22 cellular contexts compared by ENCODE assay signal in the genomic region with DNA sequence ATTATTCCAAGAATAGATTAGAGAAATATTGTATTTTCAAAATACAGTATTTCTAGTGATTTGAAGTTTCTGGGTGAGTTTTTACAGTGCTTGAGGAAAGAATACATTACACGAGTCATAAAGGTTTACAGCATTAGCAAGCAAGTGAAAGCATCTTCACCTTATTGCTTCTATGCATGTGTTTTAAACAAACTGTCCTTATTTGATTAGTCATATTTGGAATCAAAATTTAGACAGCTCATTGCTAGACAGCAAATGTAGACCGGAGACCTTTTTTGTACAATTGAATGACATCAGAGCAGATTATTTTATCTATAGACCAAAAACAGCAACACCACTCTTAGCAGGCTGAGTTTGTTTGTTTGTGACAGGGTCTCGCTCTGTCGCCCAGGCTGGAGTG.
DNase-seq lines count a peak whose midpoint lies in the region; ATAC-seq, FAIRE-seq and TF ChIP-seq lines count a peak whose summit lies in the region.
"Had no signal": no experiment of that assay in that cellular context is flagged by ENCODE, and none has a peak within 500 bp of the region (broad histone marks: within the 10 kb centered on the region; RNA-seq: fewer than 3 reads in every experiment).

No MANE protein-coding gene starts in this region.

- H3K36me3 ChIP-seq in PC-3 (ENCODE audit: low read depth, low read length) (no peaks in the 10 kb centered on the region), trophoblast cell (ENCODE audit: control insufficient read depth in 1 of 2, insufficient read depth in 2 of 2, low read length in 2 of 2) (no peaks in the 10 kb centered on the region)
- H3K36me3 ChIP-seq: BLaER1 treated with 17β-estradiol and CSF1 and Interleukin-3, amounts not matched to agents 10 nM and 100 nM had no signal

- H3K79me1 ChIP-seq in trophoblast cell (ENCODE audit: low read length): no peaks in the 10 kb centered on the region

- WGBS in A549 (ENCODE audit: missing lambda C conversion rate): 63% methylated on average over 4 of the region's 4 CpGs
- WGBS in trophoblast cell (ENCODE audit: extremely low coverage, insufficient coverage, insufficient read length): no CpG with 5 or more reads among the region's 4 CpGs

- no TSS peak for BruUV-seq in PC-3 (replicated peaks; lab: Mats Ljungman, UMichigan)

- H3K27ac Mint-ChIP-seq in stimulated activated naive CD8-positive, alpha-beta T cell treated with anti-CD3 and anti-CD28 coated beads, Interleukin-15, amount 100 ng/mL, for 72 hours: no peak overlapping the region
- H3K27ac Mint-ChIP-seq: B cell; CD4-positive, alpha-beta T cell; CD8-positive, alpha-beta T cell had no signal

- H3K14ac ChIP-seq in trophoblast cell (ENCODE audit: low read length): no peak overlapping the region

- H3K27me3 Mint-ChIP-seq in stimulated activated naive CD8-positive, alpha-beta T cell treated with anti-CD3 and anti-CD28 coated beads, Interleukin-15, amount 100 ng/mL, for 72 hours: peaks cover 16% of the 10 kb centered on the region

- H3K4me3 ChIP-seq in A549 (no peak overlapping the region), PC-3 (ENCODE audit: low read length) (no peak overlapping the region), epithelial cell of esophagus (ENCODE audit: low read length) (no peak overlapping the region), trophoblast cell (ENCODE audit: low read depth, low read length) (no peak overlapping the region)
- H3K4me3 ChIP-seq: BLaER1 treated with 17β-estradiol and CSF1 and Interleukin-3, amounts not matched to agents 10 nM and 100 nM had no signal

- H3K79me2 ChIP-seq in PC-3 (ENCODE audit: low read length) (no peaks in the 10 kb centered on the region), trophoblast cell (ENCODE audit: control insufficient read depth, insufficient read depth, low read length, poor library complexity) (no peaks in the 10 kb centered on the region)

- peaks cover 8% of the 10 kb centered on the region in 2 donors for H3K9me3 Mint-ChIP-seq in stimulated activated naive CD8-positive, alpha-beta T cell treated with anti-CD3 and anti-CD28 coated beads, Interleukin-15, amount 100 ng/mL, for 72 hours

- ATAC-seq in A549 (no peak), PC-3 (peak; percentile 65), HG03159 (IDR thresholded peaks at IDR 0.05; ENCODE audit: unreplicated experiment) (no peak), GM21717 (IDR thresholded peaks at IDR 0.05; ENCODE audit: unreplicated experiment) (no peak)
- ATAC-seq in stimulated activated naive CD8-positive, alpha-beta T cell treated with anti-CD3 and anti-CD28 coated beads, Interleukin-15, amount 100 ng/mL, for 72 hours: no peak
- ATAC-seq: CD8-positive, alpha-beta T cell had no signal

- DNase-seq in A549 (ENCODE audit: low read depth in 1 of 2, low spot score in 1 of 2) (no peak), ELR (ENCODE audit: low read depth) (peak; percentile 25), PC-3 (peak; percentile 21), epithelial cell of esophagus (ENCODE audit: low read depth) (peak; percentile 19), trophoblast cell (no peak)
- no peak for DNase-seq in stimulated activated naive CD8-positive, alpha-beta T cell treated with anti-CD3 and anti-CD28 coated beads, Interleukin-15, amount 100 ng/mL, for 72 hours
- DNase-seq: 8988T; AML-193; Caco-2; Calu3; CD4-positive, alpha-beta T cell; CD8-positive, alpha-beta T cell; DMS79 treated with DMSO at 0.1 percent for 48 hours; GDM1 had no signal

- H2BK120ac ChIP-seq in trophoblast cell (ENCODE audit: insufficient read depth, low read length, poor library complexity): no peak overlapping the region

- no peak overlapping the region for H4K8ac ChIP-seq in trophoblast cell (ENCODE audit: low read depth, low read length)

- H3K4me2 ChIP-seq in A549: 0 out of 3 replicates have a peak overlapping the region, but pooled peaks have one; percentile 7
- H3K4me2 ChIP-seq in PC-3 (ENCODE audit: low read length): no peak overlapping the region
- no peak overlapping the region for H3K4me2 ChIP-seq in trophoblast cell (ENCODE audit: low read length)
- H3K4me2 ChIP-seq: BLaER1 treated with 17β-estradiol and CSF1 and Interleukin-3, amounts not matched to agents 10 nM and 100 nM had no signal

- no peaks in the 10 kb centered on the region for H3K9me2 ChIP-seq in PC-3 (replicated peaks; ENCODE audit: low read length)

- no peaks in the 10 kb centered on the region for H3K4me1 Mint-ChIP-seq in stimulated activated naive CD8-positive, alpha-beta T cell treated with anti-CD3 and anti-CD28 coated beads, Interleukin-15, amount 100 ng/mL, for 72 hours
- H3K4me1 Mint-ChIP-seq: B cell had no signal

- TF ChIP-seq POLR2A in A549 (IDR thresholded peaks at IDR 0.05; ENCODE audit: low read length): no peak

- intact Hi-C loops in PC-3 (cut with micrococcal nuclease): loop anchor here (1.0 kb wide), 1 partner anchor 20 kb away; no protein-coding TSS in a partner anchor

- no peak overlapping the region for H2BK12ac ChIP-seq in trophoblast cell (ENCODE audit: low read length)

- H3K18ac ChIP-seq in trophoblast cell (ENCODE audit: low read length): no peak overlapping the region

- H3K4ac ChIP-seq in trophoblast cell (ENCODE audit: low read depth, low read length): no peak overlapping the region

- no peak for TF ChIP-seq CTCF in A549 (IDR thresholded peaks at IDR 0.05)
- TF ChIP-seq CTCF in PC-3 (conservative IDR thresholded peaks at IDR 0.05; ENCODE audit: low read depth, low read length): no peak
- TF ChIP-seq CTCF in epithelial cell of esophagus (IDR thresholded peaks at IDR 0.05; ENCODE audit: insufficient read depth, low read depth, low read length, missing control alignments): no peak

- H3K4me1 ChIP-seq in A549: peaks cover 15% of the 10 kb centered on the region
- 0 out of 2 replicates have a peak, but pooled peaks cover 1% of the 10 kb centered on the region for H3K4me1 ChIP-seq in PC-3 (ENCODE audit: insufficient read depth, low read length)
- H3K4me1 ChIP-seq in trophoblast cell (ENCODE audit: control insufficient read depth in 1 of 2, insufficient read depth in 2 of 2, low read length in 2 of 2): no peaks in the 10 kb centered on the region
- H3K4me1 ChIP-seq: BLaER1 treated with 17β-estradiol and CSF1 and Interleukin-3, amounts not matched to agents 10 nM and 100 nM; Caco-2 had no signal

- no peak overlapping the region for H4K91ac ChIP-seq in trophoblast cell (ENCODE audit: low read depth, low read length)

- H2BK5ac ChIP-seq in trophoblast cell (ENCODE audit: low read depth, low read length, poor library complexity): no peak overlapping the region

- H3K9me3 ChIP-seq in A549 (peaks cover 5% of the 10 kb centered on the region; the same call in 1 of the 3 replicates), PC-3 (ENCODE audit: low read length) (no peaks in the 10 kb centered on the region), trophoblast cell (ENCODE audit: insufficient read depth, low read depth, low read length) (no peaks in the 10 kb centered on the region)
- H3K9me3 ChIP-seq: Caco-2 had no signal

- H3K23ac ChIP-seq in trophoblast cell (ENCODE audit: low read length): no peak overlapping the region

- no peak overlapping the region for H3K9ac ChIP-seq in PC-3 (ENCODE audit: low read length)
- no peak overlapping the region for H3K9ac ChIP-seq in trophoblast cell (ENCODE audit: low read length)
- H3K9ac ChIP-seq: BLaER1 treated with 17β-estradiol and CSF1 and Interleukin-3, amounts not matched to agents 10 nM and 100 nM had no signal

- POLR2A ChIA-PET in A549 (lab: Yijun Ruan, JAX) (no interaction called here), PC-3 (lab: Charles Lee; ENCODE audit: unreplicated experiment) (interaction anchor here (0.6 kb wide), 1 partner anchor 21 kb away, joined by 4 read pairs; no protein-coding TSS in a partner anchor)

- H4K12ac ChIP-seq in trophoblast cell (ENCODE audit: low read depth, low read length): no peak overlapping the region

- no peak overlapping the region for H3K4me3 Mint-ChIP-seq in stimulated activated naive CD8-positive, alpha-beta T cell treated with anti-CD3 and anti-CD28 coated beads, Interleukin-15, amount 100 ng/mL, for 72 hours
- H3K4me3 Mint-ChIP-seq: B cell; CD4-positive, alpha-beta T cell; CD8-positive, alpha-beta T cell had no signal

- H2AK5ac ChIP-seq in trophoblast cell (ENCODE audit: low read length): no peak overlapping the region

- no peaks in the 10 kb centered on the region for H3K27me3 ChIP-seq in PC-3 (ENCODE audit: low read length)
- H3K27me3 ChIP-seq in trophoblast cell (ENCODE audit: insufficient read depth, low read length): no peaks in the 10 kb centered on the region
- H3K27me3 ChIP-seq: BLaER1 treated with 17β-estradiol and CSF1 and Interleukin-3, amounts not matched to agents 10 nM and 100 nM had no signal

- FAIRE-seq in A549 (lab: Jason Lieb, UNC): peak; percentile 56
- FAIRE-seq: D721Med, GM12891, GM19239 had no signal

- H3K27ac ChIP-seq in A549: 0 out of 6 replicates have a peak overlapping the region, but pooled peaks of 1 of the 2 experiments have one; percentile 3
- no peak overlapping the region for H3K27ac ChIP-seq in PC-3 (ENCODE audit: low read length)
- no peak overlapping the region for H3K27ac ChIP-seq in trophoblast cell (ENCODE audit: low read depth, low read length)
- H3K27ac ChIP-seq: BLaER1 treated with 17β-estradiol and CSF1 and Interleukin-3, amounts not matched to agents 10 nM and 100 nM; C4-2B had no signal

- H2AFZ ChIP-seq in PC-3 (ENCODE audit: low read length) (no peak overlapping the region), trophoblast cell (ENCODE audit: insufficient read depth, low read length, poor library complexity) (no peak overlapping the region)

- H3F3A ChIP-seq in PC-3 (ENCODE audit: low read length, unreplicated experiment): no peaks in the 10 kb centered on the region

- CTCF ChIA-PET in A549 (lab: Yijun Ruan, JAX): no interaction called here
- CTCF ChIA-PET in PC-3 (lab: Charles Lee): no interaction called here

- TF ChIP-seq RAD21 in A549 (conservative IDR thresholded peaks at IDR 0.05 in 1 of 2, IDR thresholded peaks at IDR 0.05 in 1 of 2): no peak

- no peaks in the 10 kb centered on the region for H4K20me1 ChIP-seq in PC-3 (ENCODE audit: low read length)
- H4K20me1 ChIP-seq: BLaER1 treated with 17β-estradiol and CSF1 and Interleukin-3, amounts not matched to agents 10 nM and 100 nM had no signal

- TF ChIP-seq EP300 in A549 (IDR thresholded peaks at IDR 0.05): no peak

TF ChIP-seq in A549, 52 proteins besides CTCF, POLR2A, EP300 and RAD21 (continues in another document):
- TF ChIP-seq, protein P1, sequence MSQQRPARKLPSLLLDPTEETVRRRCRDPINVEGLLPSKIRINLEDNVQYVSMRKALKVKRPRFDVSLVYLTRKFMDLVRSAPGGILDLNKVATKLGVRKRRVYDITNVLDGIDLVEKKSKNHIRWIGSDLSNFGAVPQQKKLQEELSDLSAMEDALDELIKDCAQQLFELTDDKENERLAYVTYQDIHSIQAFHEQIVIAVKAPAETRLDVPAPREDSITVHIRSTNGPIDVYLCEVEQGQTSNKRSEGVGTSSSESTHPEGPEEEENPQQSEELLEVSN (IDR thresholded peaks at IDR 0.05; ENCODE audit: borderline replicate concordance, low read depth): no peak
- TF ChIP-seq EHF (CRISPR knock-in tag; IDR thresholded peaks at IDR 0.05): no peak
- no peak for TF ChIP-seq HOXB13 (CRISPR knock-in tag; IDR thresholded peaks at IDR 0.05; ENCODE audit: low read depth)
- TF ChIP-seq, protein P2, sequence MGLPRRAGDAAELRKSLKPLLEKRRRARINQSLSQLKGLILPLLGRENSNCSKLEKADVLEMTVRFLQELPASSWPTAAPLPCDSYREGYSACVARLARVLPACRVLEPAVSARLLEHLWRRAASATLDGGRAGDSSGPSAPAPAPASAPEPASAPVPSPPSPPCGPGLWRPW (IDR thresholded peaks at IDR 0.05): no peak

Comparison
In these comparisons a context has a peak if more than half of its experiments do, and no peak if none do; other contexts are left out.
1. DNase-seq: peak in ELR (single experiment), PC-3 (single experiment) and epithelial cell of esophagus (single experiment); none in A549 (0 of 2), stimulated activated naive CD8-positive, alpha-beta T cell treated with anti-CD3 and anti-CD28 coated beads, Interleukin-15, amount 100 ng/mL, for 72 hours (0 of 2) and trophoblast cell (0 of 2).